In genomic region chr18:11004951-11005350, GRCh38 we compare ENCODE assay signal across 22 cellular contexts.
A peak's percentile ranks its signal among the peaks of the same experiment; 100 is the strongest.
DNase-seq lines count a peak whose midpoint lies in the region; FAIRE-seq and TF ChIP-seq lines count a peak whose summit lies in the region.
"Had no signal": no experiment of that assay in that cellular context is flagged by ENCODE, and none has a peak within 500 bp of the region (broad histone marks: within the 10 kb centered on the region; RNA-seq: fewer than 3 reads in every experiment).

No MANE protein-coding gene starts in this region.

- no peak overlapping the region for H3K4me3 Mint-ChIP-seq in astrocyte (ENCODE audit: unreplicated experiment)
- H3K4me3 Mint-ChIP-seq in endothelial cell (ENCODE audit: unreplicated experiment) = no peak overlapping the region
- H3K4me3 Mint-ChIP-seq: activated naive CD8-positive, alpha-beta T cell treated with anti-CD3 and anti-CD28 coated beads, Interleukin-2, amount 50 U/mL, for 24 hours; effector memory CD8-positive, alpha-beta T cell had no signal

- TF ChIP-seq RAD21 in liver (IDR thresholded peaks at IDR 0.05) (no peak), SK-N-SH (IDR thresholded peaks at IDR 0.05; ENCODE audit: low read length) (no peak)

- H3K36me3 ChIP-seq in astrocyte (ENCODE audit: insufficient read depth, low read length) (no peaks in the 10 kb centered on the region), liver (ENCODE audit: control insufficient read depth in 4 of 4, insufficient read depth in 3 of 4, low read depth in 1 of 4, low read length in 3 of 4) (no peaks in the 10 kb centered on the region), urinary bladder (ENCODE audit: insufficient read depth) (no peaks in the 10 kb centered on the region), SK-N-SH (replicated peaks in 1 of 2; ENCODE audit: control insufficient read depth in 1 of 2, insufficient read depth in 2 of 2, low read length in 1 of 2) (no peaks in the 10 kb centered on the region)
- H3K36me3 ChIP-seq: BLaER1 treated with 17β-estradiol and CSF1 and Interleukin-3, amounts not matched to agents 10 nM and 100 nM; HAP-1; ovary; thoracic aorta had no signal

- H3K27me3 Mint-ChIP-seq in astrocyte (ENCODE audit: low read depth, unreplicated experiment) (no peaks in the 10 kb centered on the region), endothelial cell (ENCODE audit: unreplicated experiment) (no peaks in the 10 kb centered on the region)
- H3K27me3 Mint-ChIP-seq: activated naive CD8-positive, alpha-beta T cell treated with anti-CD3 and anti-CD28 coated beads, Interleukin-2, amount 50 U/mL, for 24 hours; effector memory CD8-positive, alpha-beta T cell had no signal

- H3K4me1 Mint-ChIP-seq in astrocyte (ENCODE audit: low read depth, unreplicated experiment) (peaks cover 23% of the 10 kb centered on the region), endothelial cell (ENCODE audit: unreplicated experiment) (no peaks in the 10 kb centered on the region)
- H3K4me1 Mint-ChIP-seq: activated naive CD8-positive, alpha-beta T cell treated with anti-CD3 and anti-CD28 coated beads, Interleukin-2, amount 50 U/mL, for 24 hours had no signal

- no peaks in the 10 kb centered on the region for H3K4me1 ChIP-seq in astrocyte (ENCODE audit: insufficient read depth, low read length)
- H3K4me1 ChIP-seq in liver (ENCODE audit: control insufficient read depth in 4 of 4, insufficient read depth in 4 of 4, low read length in 3 of 4) = peaks cover 0 to 7% (median 5%) of the 10 kb centered on the region in 4 donors
- no peaks in the 10 kb centered on the region for H3K4me1 ChIP-seq in urinary bladder (ENCODE audit: insufficient read depth)
- H3K4me1 ChIP-seq in SK-N-SH (ENCODE audit: control insufficient read depth in 1 of 2, insufficient read depth in 2 of 2, low read depth in 1 of 2, low read length in 1 of 2) = no peaks in the 10 kb centered on the region
- H3K4me1 ChIP-seq: foreskin keratinocyte, HAP-1 had no signal

- H3K9me3 ChIP-seq in astrocyte (ENCODE audit: insufficient read depth, low read depth, low read length) (no peaks in the 10 kb centered on the region), liver (ENCODE audit: control insufficient read depth in 4 of 4, low read length in 3 of 4) (no peaks in the 10 kb centered on the region), SK-N-SH (no peaks in the 10 kb centered on the region)
- H3K9me3 ChIP-seq: HAP-1, ovary, thoracic aorta had no signal

- H3K4me3 ChIP-seq in astrocyte (ENCODE audit: insufficient read depth, low read depth, low read length) = no peak overlapping the region
- H3K4me3 ChIP-seq in liver (ENCODE audit: low read depth in 1 of 3, low read length in 3 of 3) = no peak overlapping the region
- no peak overlapping the region for H3K4me3 ChIP-seq in urinary bladder (ENCODE audit: low read depth, low read length)
- H3K4me3 ChIP-seq in SK-N-SH (ENCODE audit: low read depth in 2 of 2, low read length in 1 of 2) = no peak overlapping the region
- no peak overlapping the region for H3K4me3 ChIP-seq in coronary artery
- H3K4me3 ChIP-seq: BLaER1 treated with 17β-estradiol and CSF1 and Interleukin-3, amounts not matched to agents 10 nM and 100 nM; HAP-1; K562; ovary; thoracic aorta had no signal

- peak; percentile 28 for DNase-seq in DMS53 (lab: John Stamatoyannopoulos, UW)
- DNase-seq in DMS53 treated with DMSO at 0.1 percent for 48 hours (lab: John Stamatoyannopoulos, UW; ENCODE audit: unreplicated experiment) = no peak
- DNase-seq in astrocyte (ENCODE audit: low read depth) = no peak
- no peak for DNase-seq in SK-N-SH
- DNase-seq in coronary artery (ENCODE audit: low spot score) = no peak
- no peak for DNase-seq in endothelial cell (ENCODE audit: low spot score)
- DNase-seq: activated CD4-positive, CD25-positive, alpha-beta regulatory T cell; activated naive CD8-positive, alpha-beta T cell treated with anti-CD3 and anti-CD28 coated beads, Interleukin-2, amount 50 U/mL, for 24 hours; caudate nucleus; effector memory CD8-positive, alpha-beta T cell; left cardiac atrium; small intestine had no signal

- no peak overlapping the region for H2AFZ ChIP-seq in astrocyte (ENCODE audit: low read depth, low read length)
- no peak overlapping the region for H2AFZ ChIP-seq in SK-N-SH (ENCODE audit: low read depth)

- H3K4me2 ChIP-seq in astrocyte (ENCODE audit: low read length) (no peak overlapping the region), SK-N-SH (no peak overlapping the region)
- H3K4me2 ChIP-seq: BLaER1 treated with 17β-estradiol and CSF1 and Interleukin-3, amounts not matched to agents 10 nM and 100 nM had no signal

- H3K27me3 ChIP-seq in astrocyte (ENCODE audit: insufficient read depth, low read length) (no peaks in the 10 kb centered on the region), liver (ENCODE audit: control insufficient read depth in 4 of 4, insufficient read depth in 4 of 4, low read length in 3 of 4) (no peaks in the 10 kb centered on the region), SK-N-SH (ENCODE audit: insufficient read depth) (no peaks in the 10 kb centered on the region)
- H3K27me3 ChIP-seq: BLaER1 treated with 17β-estradiol and CSF1 and Interleukin-3, amounts not matched to agents 10 nM and 100 nM; foreskin keratinocyte; ovary had no signal

- H4K20me1 ChIP-seq in astrocyte (ENCODE audit: insufficient read depth, low read length) (no peaks in the 10 kb centered on the region), SK-N-SH (ENCODE audit: insufficient read depth) (no peaks in the 10 kb centered on the region)
- H4K20me1 ChIP-seq: BLaER1 treated with 17β-estradiol and CSF1 and Interleukin-3, amounts not matched to agents 10 nM and 100 nM had no signal

- H3F3A ChIP-seq in SK-N-SH (replicated peaks; ENCODE audit: insufficient read depth) = no peaks in the 10 kb centered on the region

- TF ChIP-seq CTCF in astrocyte (IDR thresholded peaks at IDR 0.05; ENCODE audit: insufficient read depth, low read depth, low read length) = no peak
- no peak for TF ChIP-seq CTCF in liver (IDR thresholded peaks at IDR 0.05; ENCODE audit: low read depth, low read length, missing input control)
- TF ChIP-seq CTCF in SK-N-SH (IDR thresholded peaks at IDR 0.05) = no peak
- no peak for TF ChIP-seq CTCF in coronary artery (IDR thresholded peaks at IDR 0.05)
- TF ChIP-seq CTCF in endothelial cell (IDR thresholded peaks at IDR 0.05; ENCODE audit: unreplicated experiment) = no peak

- H3K9me3 Mint-ChIP-seq in astrocyte (ENCODE audit: unreplicated experiment) (no peaks in the 10 kb centered on the region), endothelial cell (ENCODE audit: unreplicated experiment) (no peaks in the 10 kb centered on the region)
- H3K9me3 Mint-ChIP-seq: activated naive CD8-positive, alpha-beta T cell treated with anti-CD3 and anti-CD28 coated beads, Interleukin-2, amount 50 U/mL, for 24 hours; activated T-helper 2 cell treated with anti-CD3 and anti-CD28 coated beads, Interferon-gamma antibody, Interleukin-2, Interleukin-4, amounts not matched to agents 10 μg/mL and 5 μg/mL and 100 μg/mL, durations not matched to agents 14 hours and 24 hours and 36 hours had no signal

- H3K27ac ChIP-seq in astrocyte (ENCODE audit: low read depth, low read length) (no peak overlapping the region), liver (ENCODE audit: low read depth in 1 of 2, low read length in 2 of 2) (peak overlapping the region; percentile 49 to 77), urinary bladder (ENCODE audit: low read depth) (peak overlapping the region; percentile 58), SK-N-SH (ENCODE audit: low read depth in 2 of 2, low read length in 1 of 2) (no peak overlapping the region), coronary artery (no peak overlapping the region)
- H3K27ac ChIP-seq: 22Rv1; BLaER1 treated with 17β-estradiol and CSF1 and Interleukin-3, amounts not matched to agents 10 nM and 100 nM; foreskin keratinocyte; thoracic aorta had no signal

- H3K27ac Mint-ChIP-seq in astrocyte (ENCODE audit: unreplicated experiment) (peak overlapping the region; percentile 43), endothelial cell (ENCODE audit: unreplicated experiment) (no peak overlapping the region)
- H3K27ac Mint-ChIP-seq: activated naive CD8-positive, alpha-beta T cell treated with anti-CD3 and anti-CD28 coated beads, Interleukin-2, amount 50 U/mL, for 24 hours; activated T-helper 2 cell treated with anti-CD3 and anti-CD28 coated beads, Interferon-gamma antibody, Interleukin-2, Interleukin-4, amounts not matched to agents 10 μg/mL and 5 μg/mL and 100 μg/mL, durations not matched to agents 14 hours and 24 hours and 36 hours; effector memory CD8-positive, alpha-beta T cell had no signal

- FAIRE-seq in astrocyte (lab: Jason Lieb, UNC) = no peak
- FAIRE-seq: K562, small intestine had no signal

- POLR2A ChIA-PET in SK-N-SH (lab: Yijun Ruan, JAX) = no interaction called here

- H3K36me3 Mint-ChIP-seq in astrocyte (ENCODE audit: low read depth, unreplicated experiment) = no peaks in the 10 kb centered on the region
- no peaks in the 10 kb centered on the region for H3K36me3 Mint-ChIP-seq in endothelial cell (ENCODE audit: low read depth, unreplicated experiment)

- TF ChIP-seq EP300 in SK-N-SH (IDR thresholded peaks at IDR 0.05; ENCODE audit: borderline replicate concordance in 1 of 2, low read depth in 1 of 2, low read length in 1 of 2) = no peak

- no peaks in the 10 kb centered on the region for H3K9me2 ChIP-seq in SK-N-SH

- H3K79me2 ChIP-seq in astrocyte (ENCODE audit: insufficient read depth, low read length) = no peaks in the 10 kb centered on the region
- H3K79me2 ChIP-seq in SK-N-SH (ENCODE audit: insufficient read depth) = no peaks in the 10 kb centered on the region

- H3K9ac ChIP-seq in astrocyte (ENCODE audit: low read length) (no peak overlapping the region), liver (ENCODE audit: low read depth in 1 of 2, low read length in 2 of 2) (no peak overlapping the region), SK-N-SH (no peak overlapping the region)
- H3K9ac ChIP-seq: BLaER1 treated with 17β-estradiol and CSF1 and Interleukin-3, amounts not matched to agents 10 nM and 100 nM had no signal

- CTCF ChIA-PET in SK-N-SH (lab: Yijun Ruan, JAX) = no interaction called here

TF ChIP-seq in liver, 16 proteins besides CTCF, POLR2A, EP300 and RAD21 (continues in another document):
- no peak for TF ChIP-seq RXRA (IDR thresholded peaks at IDR 0.05)
- TF ChIP-seq EGR1 (IDR thresholded peaks at IDR 0.05; ENCODE audit: low read depth in 2 of 2) = no peak
- no peak for TF ChIP-seq MAX (IDR thresholded peaks at IDR 0.05)
- TF ChIP-seq NR2F2 (IDR thresholded peaks at IDR 0.05) = no peak

TF ChIP-seq in SK-N-SH, 30 proteins besides CTCF, POLR2A, EP300 and RAD21 (continues in another document):
- TF ChIP-seq FOXJ3 (CRISPR knock-in tag; IDR thresholded peaks at IDR 0.05) = no peak

Comparison
In these comparisons a context has a peak if more than half of its experiments do, and no peak if none do; other contexts are left out.
1. H3K27ac ChIP-seq: peak in liver (2 of 2) and urinary bladder (single experiment); none in astrocyte (single experiment), SK-N-SH (0 of 2) and coronary artery (0 of 2).